31 cellular contexts compared by ENCODE assay signal in genomic region chr17:12965988-12966387, GRCh38. TPM values are rescaled to one million over a fixed set of nuclear protein-coding genes. Genes with fewer than 3 reads are reported as not detected.
DNase-seq lines count a peak whose midpoint lies in the region; ATAC-seq, FAIRE-seq and TF ChIP-seq lines count a peak whose summit lies in the region.
"Had no signal": no experiment of that assay in that cellular context is flagged by ENCODE, and none has a peak within 500 bp of the region (broad histone marks: within the 10 kb centered on the region; RNA-seq: fewer than 3 reads in every experiment).

No MANE protein-coding gene starts in this region.

- H3K9ac ChIP-seq in HepG2 (ENCODE audit: insufficient read depth, low read depth, low read length) = no peak overlapping the region
- H3K9ac ChIP-seq: BLaER1; BLaER1 treated with 17β-estradiol and CSF1 and Interleukin-3, amounts not matched to agents 10 nM and 100 nM had no signal

- DNase-seq in HepG2 (ENCODE audit: low spot score) (no peak), right lobe of liver (no peak), H4 (ENCODE audit: low spot score) (no peak)
- DNase-seq: 8988T; ACHN; AML-193; BE2C; C1 segment of cervical spinal cord; Caco-2; Calu3; CD4-positive, alpha-beta memory T cell; CD4-positive, alpha-beta T cell; CD4-positive, CD25-positive, alpha-beta regulatory T cell; CD8-positive, alpha-beta memory T cell; CD8-positive, alpha-beta T cell; COR-L47; DMS 273 treated with DMSO at 0.1 percent for 48 hours; DMS153; DMS53; DMS79; DMS79 treated with DMSO at 0.1 percent for 48 hours; DND-41; EL had no signal

- in situ Hi-C loops in HepG2 (cut with HindIII; ENCODE audit: extremely low pct_ligation_motif_present, low pct_unique_long_range_greater_than_20kb) = no loop called here

- CTCF ChIA-PET in HepG2 (lab: Yijun Ruan, JAX; ENCODE audit: low intra/inter-chr PET ratio, low total read pairs) = no interaction called here
- CTCF ChIA-PET in HEK293 (lab: Yijun Ruan, JAX) = no interaction called here

- H3K36me3 ChIP-seq in HepG2 (replicated peaks in 1 of 2; ENCODE audit: control insufficient read depth in 1 of 2, insufficient read depth in 2 of 2, low read length in 2 of 2) = no peaks in the 10 kb centered on the region
- H3K36me3 ChIP-seq in right lobe of liver = no peaks in the 10 kb centered on the region
- H3K36me3 ChIP-seq in HEK293 (ENCODE audit: control insufficient read depth in 2 of 2, insufficient read depth in 1 of 2, low read length in 2 of 2) = peaks cover 0 to 6% of the 10 kb centered on the region in 2 experiments; a peak in 2 of 3 replicates
- H3K36me3 ChIP-seq: BE2C had no signal

- no peak overlapping the region for H2AFZ ChIP-seq in HepG2 (ENCODE audit: low read length)

- TF ChIP-seq EP300 in HepG2 (IDR thresholded peaks at IDR 0.05; ENCODE audit: low read depth in 2 of 2, low read length in 2 of 2) (no peak), HepG2 (CRISPR knock-in tag; IDR thresholded peaks at IDR 0.05; ENCODE audit: borderline replicate concordance) (no peak)

- FAIRE-seq in HepG2 (lab: Jason Lieb, UNC) = no peak
- FAIRE-seq: A204.1, A549, D721Med had no signal

- H3K9me3 ChIP-seq in HepG2 (ENCODE audit: low read length) (no peaks in the 10 kb centered on the region), right lobe of liver (no peaks in the 10 kb centered on the region), HEK293 (ENCODE audit: control insufficient read depth, insufficient read depth, low read depth, low read length) (no peaks in the 10 kb centered on the region)
- H3K9me3 ChIP-seq: A549; BE2C; BLaER1; BLaER1 treated with 17β-estradiol and CSF1 and Interleukin-3, amounts not matched to agents 10 nM and 100 nM; Caco-2 had no signal

- H3K27ac ChIP-seq in HepG2 (ENCODE audit: extremely low read length, insufficient read depth, low read length) = no peak overlapping the region
- no peak overlapping the region for H3K27ac ChIP-seq in right lobe of liver
- no peak overlapping the region for H3K27ac ChIP-seq in HEK293 (ENCODE audit: extremely low read depth, low read depth, low read length)
- H3K27ac ChIP-seq: 22Rv1; A549; BLaER1; BLaER1 treated with 17β-estradiol and CSF1 and Interleukin-3, amounts not matched to agents 10 nM and 100 nM; C4-2B had no signal

- no peaks in the 10 kb centered on the region for H4K20me1 ChIP-seq in HepG2 (ENCODE audit: insufficient read depth, low read length)
- H4K20me1 ChIP-seq: BLaER1; BLaER1 treated with 17β-estradiol and CSF1 and Interleukin-3, amounts not matched to agents 10 nM and 100 nM had no signal

- H3K79me2 ChIP-seq in HepG2 (ENCODE audit: insufficient read depth, low read length) = no peaks in the 10 kb centered on the region

- no peak for TF ChIP-seq RAD21 in HepG2 (CRISPR knock-in tag; IDR thresholded peaks at IDR 0.05)

- BruUV-seq in HepG2 (replicated peaks; lab: Mats Ljungman, UMichigan) = no TSS peak

- no peak overlapping the region for H3K4me2 ChIP-seq in HepG2 (ENCODE audit: low read depth, low read length)
- H3K4me2 ChIP-seq: A549, BLaER1 had no signal

- POLR2A ChIA-PET in HepG2 (lab: Yijun Ruan, JAX) (no interaction called here), HEK293 (lab: Yijun Ruan, JAX) (no interaction called here)

- H3K4me3 ChIP-seq in HepG2 (replicated peaks in 1 of 3; ENCODE audit: insufficient read depth in 1 of 3, low read depth in 2 of 3, low read length in 3 of 3) (no peak overlapping the region), right lobe of liver (no peak overlapping the region), HEK293 (ENCODE audit: low read depth, low read length) (no peak overlapping the region)
- H3K4me3 ChIP-seq: A549; BLaER1; BLaER1 treated with 17β-estradiol and CSF1 and Interleukin-3, amounts not matched to agents 10 nM and 100 nM had no signal

- H3K4me1 ChIP-seq in HepG2 (ENCODE audit: insufficient read depth, low read length) (no peaks in the 10 kb centered on the region), right lobe of liver (peaks cover 0 to 7% (median 0%) of the 10 kb centered on the region in 4 donors), HEK293 (ENCODE audit: control insufficient read depth, insufficient read depth, low read length) (no peaks in the 10 kb centered on the region)
- H3K4me1 ChIP-seq: A549, BE2C, Caco-2 had no signal

- no peaks in the 10 kb centered on the region for H3K27me3 ChIP-seq in HepG2 (ENCODE audit: control insufficient read depth in 1 of 2, insufficient read depth in 2 of 2, low read length in 2 of 2)
- no peaks in the 10 kb centered on the region for H3K27me3 ChIP-seq in right lobe of liver
- H3K27me3 ChIP-seq: BE2C; BLaER1; BLaER1 treated with 17β-estradiol and CSF1 and Interleukin-3, amounts not matched to agents 10 nM and 100 nM had no signal

- no peak for TF ChIP-seq POLR2A in HepG2 (IDR thresholded peaks at IDR 0.05; ENCODE audit: insufficient read depth in 1 of 2, low read depth in 2 of 2, low read length in 2 of 2)
- TF ChIP-seq POLR2A in right lobe of liver (IDR thresholded peaks at IDR 0.05) = no peak

- intact Hi-C loops in HepG2 (cut with micrococcal nuclease; ENCODE audit: unreplicated experiment) (no loop called here), right lobe of liver (cut with DNase I) (no loop called here)

- 87% methylated on average over 3 of the region's 3 CpGs for WGBS in HepG2 (ENCODE audit: low lambda C conversion rate)
- 81% methylated on average over 3 of the region's 3 CpGs for WGBS in right lobe of liver (ENCODE audit: insufficient coverage, low coverage, low lambda C conversion rate, missing lambda C conversion rate)

- TF ChIP-seq CTCF in HepG2 (CRISPR knock-in tag; IDR thresholded peaks at IDR 0.05) (no peak), right lobe of liver (IDR thresholded peaks at IDR 0.05) (no peak), HEK293 (tag by site-specific recombination; IDR thresholded peaks at IDR 0.05) (no peak)

- no peak for ATAC-seq in HepG2
- no peak for ATAC-seq in right lobe of liver
- ATAC-seq: A549; CD8-positive, alpha-beta T cell had no signal

TF ChIP-seq in HepG2, 621 proteins besides CTCF, POLR2A, EP300 and RAD21 (continues in another document):
- no peak for TF ChIP-seq CCAR2 (optimal IDR thresholded peaks at IDR 0.05; ENCODE audit: low read depth, low read length)
- TF ChIP-seq KLF11 (CRISPR knock-in tag; IDR thresholded peaks at IDR 0.05) = no peak
- TF ChIP-seq, protein P1, sequence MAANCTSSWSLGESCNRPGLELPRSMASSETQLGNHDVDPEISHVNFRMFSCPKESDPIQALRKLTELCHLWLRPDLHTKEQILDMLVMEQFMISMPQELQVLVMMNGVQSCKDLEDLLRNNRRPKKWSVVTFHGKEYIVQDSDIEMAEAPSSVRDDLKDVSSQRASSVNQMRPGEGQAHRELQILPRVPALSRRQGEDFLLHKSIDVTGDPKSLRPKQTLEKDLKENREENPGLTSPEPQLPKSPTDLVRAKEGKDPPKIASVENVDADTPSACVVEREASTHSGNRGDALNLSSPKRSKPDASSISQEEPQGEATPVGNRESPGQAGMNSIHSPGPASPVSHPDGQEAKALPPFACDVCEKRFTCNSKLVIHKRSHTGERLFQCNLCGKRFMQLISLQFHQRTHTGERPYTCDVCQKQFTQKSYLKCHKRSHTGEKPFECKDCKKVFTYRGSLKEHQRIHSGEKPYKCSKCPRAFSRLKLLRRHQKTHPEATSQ (CRISPR knock-in tag; IDR thresholded peaks at IDR 0.05; ENCODE audit: borderline replicate concordance) = no peak
- no peak for TF ChIP-seq ZNF235 (CRISPR knock-in tag; IDR thresholded peaks at IDR 0.05; ENCODE audit: borderline replicate concordance)
- TF ChIP-seq ZNF205 (CRISPR knock-in tag; IDR thresholded peaks at IDR 0.05) = no peak

TF ChIP-seq in HEK293, 187 proteins besides CTCF, POLR2A, EP300 and RAD21:
- TF ChIP-seq ATF2 (tag by site-specific recombination; IDR thresholded peaks at IDR 0.05; ENCODE audit: low read depth) (peak; percentile 68; the same call in 1 of the 2 replicates), ZNF549 (tag by site-specific recombination; IDR thresholded peaks at IDR 0.05) (no peak)

RNA-seq across cellular contexts. Expression of gene ELAC2, which starts 51.8 kb away (rescaled TPM):
- total RNA-seq in HepG2 (2016; rRNA removed; fragmentation: Illumina TruSeq; extraction: Trizol) (42.9 and 50.4 TPM in 2 replicates), right lobe of liver (10 to 100 TPM; 28.7 to 72.8 (median 36.2) TPM)
- 6.8 and 7.4 TPM in 2 replicates for total RNA-seq in HepG2 (2016; cell fraction: cytosol; rRNA removed; fragmentation: Illumina TruSeq; extraction: Trizol; ENCODE audit: low read depth)
- 38.0 and 55.2 TPM in 2 replicates for total RNA-seq in HepG2 (2016; cell fraction: insoluble cytoplasmic fraction; rRNA removed; fragmentation: Illumina TruSeq; extraction: Trizol)
- total RNA-seq in HepG2 (2016; cell fraction: membrane; rRNA removed; fragmentation: Illumina TruSeq; extraction: Trizol) = 14.0 and 16.1 TPM in 2 replicates
- 48.8 and 59.2 TPM in 2 replicates for total RNA-seq in HepG2 (2016; cell fraction: nucleus; rRNA removed; fragmentation: Illumina TruSeq; extraction: Trizol)
- 35.6 and 45.1 TPM in 2 replicates for polyA plus RNA-seq in HepG2 (2011; rRNA removed)
- 30.3 and 39.0 TPM in 2 replicates for polyA plus RNA-seq in HepG2 (2011; cell fraction: cytosol; rRNA removed)
- polyA plus RNA-seq in HepG2 (2011; cell fraction: nucleus; rRNA removed) = 95.9 and 116 TPM in 2 replicates
- 21.6 and 29.3 TPM in 2 replicates for polyA plus RNA-seq in HepG2 (2012)
- 4.0 and 5.6 TPM in 2 replicates for polyA plus RNA-seq in HepG2 (2016; cell fraction: cytosol; fragmentation: Illumina TruSeq; extraction: Trizol; ENCODE audit: low read depth)
- 33.5 and 45.6 TPM in 2 replicates for polyA plus RNA-seq in HepG2 (2016; cell fraction: insoluble cytoplasmic fraction; fragmentation: Illumina TruSeq; extraction: Trizol; ENCODE audit: low read depth)
- 8.1 and 11.5 TPM in 2 replicates for polyA plus RNA-seq in HepG2 (2016; cell fraction: membrane; fragmentation: Illumina TruSeq; extraction: Trizol; ENCODE audit: low read depth)
- polyA plus RNA-seq in HepG2 (2016; cell fraction: nucleus; fragmentation: Illumina TruSeq; extraction: Trizol; ENCODE audit: insufficient read depth, low read depth) = 86.8 and 92.4 TPM in 2 replicates
- polyA minus RNA-seq in HepG2 (2011; rRNA and poly(A)+ RNA removed; ENCODE audit: low replicate concordance) = 155 and 322 TPM in 2 replicates
- 23.6 and 23.8 TPM in 2 replicates for polyA minus RNA-seq in HepG2 (2011; cell fraction: cytosol; rRNA and poly(A)+ RNA removed)
- polyA minus RNA-seq in HepG2 (2011; cell fraction: nucleus; rRNA and poly(A)+ RNA removed) = 42.5 and 49.9 TPM in 2 replicates
- 35.1 and 45.1 TPM in 2 replicates for total RNA-seq in H4 (2014; rRNA removed; shearing (Covaris generic))

Comparison
In these comparisons a context has a peak if more than half of its experiments do, and no peak if none do; other contexts are left out.
1. Of the 63 proteins assayed by ChIP-seq in both HepG2 and HEK293: peak only in HepG2: none; only in HEK293: ATF2; in both: none; in neither: 62.